19 cellular contexts compared by ENCODE assay signal in genomic region chr3:16494094-16494493, GRCh38.
"Had no signal": no experiment of that assay in that cellular context is flagged by ENCODE, and none has a peak within 500 bp of the region (broad histone marks: within the 10 kb centered on the region; RNA-seq: fewer than 3 reads in every experiment).

No MANE protein-coding gene starts in this region.

- H3K9me3 Mint-ChIP-seq: activated B cell treated with CpG ODN at 0.5 μM for 24 hours; activated CD4-positive, alpha-beta memory T cell treated with anti-CD3 and anti-CD28 coated beads for 36 hours had no signal

- H3K4me3 Mint-ChIP-seq: activated CD4-positive, alpha-beta memory T cell treated with anti-CD3 and anti-CD28 coated beads for 36 hours had no signal

- H3K27ac ChIP-seq: coronary artery, ovary, psoas muscle, SJCRH30, testis, upper lobe of right lung had no signal

- ATAC-seq: esophagus mucosa; naive thymus-derived CD4-positive, alpha-beta T cell; psoas muscle; upper lobe of right lung had no signal

- H3K27ac Mint-ChIP-seq: activated B cell treated with CpG ODN at 0.5 μM for 24 hours; activated CD4-positive, alpha-beta memory T cell treated with anti-CD3 and anti-CD28 coated beads for 36 hours had no signal

- H3K9me3 ChIP-seq: ovary, psoas muscle, SJCRH30, testis, upper lobe of right lung had no signal

- H3K27me3 ChIP-seq: heart right ventricle, ovary, SJCRH30, testis, upper lobe of right lung had no signal

- H3K27me3 Mint-ChIP-seq: activated B cell treated with CpG ODN at 0.5 μM for 24 hours; activated CD4-positive, alpha-beta memory T cell treated with anti-CD3 and anti-CD28 coated beads for 36 hours; naive thymus-derived CD4-positive, alpha-beta T cell had no signal

- DNase-seq: activated B cell treated with CpG ODN at 0.5 μM for 24 hours; activated CD4-positive, alpha-beta memory T cell treated with anti-CD3 and anti-CD28 coated beads for 36 hours; activated CD4-positive, alpha-beta T cell treated with anti-CD3 and anti-CD28 coated beads for 4 hours; activated gamma-delta T cell treated with Interleukin-2 at 50 U/mL for 16 hours; activated T-cell treated with anti-CD3 and anti-CD28 coated beads, Interleukin-2, amount 50 U/mL, for 48 hours; aorta; heart right ventricle; mesenchymal stem cell; naive thymus-derived CD4-positive, alpha-beta T cell; ovary; psoas muscle; right cardiac atrium; SJCRH30; stimulated activated CD4-positive, alpha-beta T cell treated with anti-CD3 and anti-CD28 coated beads, Interleukin-2, amount 100 ng/mL, for 24 hours; SW 1271; testis; upper lobe of right lung had no signal
